1 cellular context compared by ENCODE assay signal in the genomic region with DNA sequence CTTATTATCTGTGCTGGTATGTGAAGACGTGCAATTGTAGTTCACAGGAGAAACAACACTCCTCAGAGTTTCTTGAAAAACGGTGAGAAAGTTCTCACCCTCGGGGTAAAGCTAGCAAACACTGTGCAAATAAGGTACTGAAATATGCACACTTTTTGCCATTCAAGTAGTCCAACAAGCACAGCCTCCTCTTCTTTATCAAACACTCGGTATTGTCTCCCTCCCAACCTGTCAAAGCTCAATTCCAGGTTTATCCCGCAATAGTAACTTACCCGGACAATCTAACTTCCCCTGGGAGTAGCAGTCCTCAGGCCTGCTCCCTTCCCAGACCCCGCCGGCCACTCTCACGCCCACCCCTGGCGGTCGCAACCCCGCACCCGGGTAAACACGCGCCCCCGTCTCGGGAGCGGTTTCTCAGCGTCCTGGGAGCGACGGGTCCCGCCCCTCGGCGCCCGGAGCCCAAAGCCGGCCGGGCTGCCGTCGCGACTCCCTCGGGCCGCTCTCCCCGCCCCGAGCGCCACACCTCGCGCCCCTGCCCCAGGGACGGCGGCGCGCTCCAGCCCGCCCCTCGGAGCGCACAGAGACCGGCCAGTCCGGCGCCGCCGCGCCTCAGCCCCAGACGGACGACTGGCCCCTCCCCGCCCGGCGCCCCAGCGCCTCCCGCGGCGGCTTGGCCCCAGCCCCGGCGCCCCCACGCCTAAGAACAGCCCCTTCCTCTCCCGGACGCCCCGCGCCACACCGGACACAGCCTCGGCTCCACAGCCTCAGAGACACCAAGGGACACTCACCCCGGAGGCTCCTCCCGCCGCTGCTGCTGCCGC.
TF ChIP-seq lines count a peak whose summit lies in the region.

No MANE protein-coding gene starts in this region.

TF ChIP-seq in HepG2, 621 proteins besides CTCF, POLR2A, EP300 and RAD21 (continued from another document):
- no peak for TF ChIP-seq DZIP1 (CRISPR knock-in tag; IDR thresholded peaks at IDR 0.05)
